Comparison of ENCODE assay signal across 7 cellular contexts in genomic region chr20:53609501-53610445, GRCh38. TPM values are rescaled to one million over a fixed set of nuclear protein-coding genes. Genes with fewer than 3 reads are reported as not detected.
DNase-seq lines count a peak whose midpoint lies in the region; ATAC-seq and TF ChIP-seq lines count a peak whose summit lies in the region.

No MANE protein-coding gene starts in this region.

- H3K27ac ChIP-seq in colonic mucosa (peak overlapping the region; percentile 55), thymus (ENCODE audit: low read depth) (peak overlapping the region; percentile 87)

- CTCF ChIA-PET in activated B cell treated with CpG ODN at 0.5 μM for 24 hours (lab: Charles Lee), result interaction anchor here (1.1 to 3.3 kb wide), 2 partner anchors 13 to 305 kb away, joined by 4 to 14 read pairs; no protein-coding TSS in a partner anchor

- H3K36me3 ChIP-seq in colonic mucosa, result no peaks in the 10 kb centered on the region
- H3K36me3 ChIP-seq in thymus (ENCODE audit: control insufficient read depth, insufficient read depth), result no peaks in the 10 kb centered on the region

- H3K4me3 Mint-ChIP-seq in activated B cell treated with CpG ODN at 0.5 μM for 24 hours, result peak overlapping the region; percentile 72
- peak overlapping the region; percentile 55 for H3K4me3 Mint-ChIP-seq in nephron progenitor cell

- POLR2A ChIA-PET in activated B cell treated with CpG ODN at 0.5 μM for 24 hours (lab: Charles Lee), result interaction anchor here (0.6 to 4.7 kb wide), 13 partner anchors 8 to 469 kb away, joined by 3 to 43 read pairs (median 4); partner anchors contain the start of gene ZNF217

- peak; percentile 46 for ATAC-seq in GM21367 (IDR thresholded peaks at IDR 0.05; ENCODE audit: unreplicated experiment)
- peak; percentile 51 for ATAC-seq in activated B cell treated with CpG ODN at 0.5 μM for 24 hours (ENCODE audit: low read depth)

- no peak for TF ChIP-seq CTCF in activated B cell treated with CpG ODN at 0.5 μM for 24 hours (IDR thresholded peaks at IDR 0.05)
- no peak for TF ChIP-seq CTCF in colonic mucosa (IDR thresholded peaks at IDR 0.05)
- no peak for TF ChIP-seq CTCF in nephron progenitor cell (IDR thresholded peaks at IDR 0.05)

- H3K27me3 Mint-ChIP-seq in activated B cell treated with CpG ODN at 0.5 μM for 24 hours (no peaks in the 10 kb centered on the region), nephron progenitor cell (ENCODE audit: low read depth, poor library complexity) (peaks cover 3% of the 10 kb centered on the region)

- no peaks in the 10 kb centered on the region for H3K9me3 Mint-ChIP-seq in activated B cell treated with CpG ODN at 0.5 μM for 24 hours
- no peaks in the 10 kb centered on the region for H3K9me3 Mint-ChIP-seq in nephron progenitor cell

- H3K9ac ChIP-seq in colonic mucosa (ENCODE audit: low read depth in 2 of 2, low read length in 2 of 2), result peak overlapping the region in 1 of 2 donors; percentile 57

- no peak overlapping the region for H3K4me3 ChIP-seq in colonic mucosa
- peak overlapping the region; percentile 69 for H3K4me3 ChIP-seq in thymus (ENCODE audit: low read length)

- H3K4me1 ChIP-seq in colonic mucosa (no peaks in the 10 kb centered on the region), thymus (ENCODE audit: control insufficient read depth, insufficient read depth, low read length) (peaks cover 6% of the 10 kb centered on the region)

- intact Hi-C loops in activated B cell treated with CpG ODN at 0.5 μM for 24 hours (cut with micrococcal nuclease), result loop anchor here (2.0 kb wide), 1 partner anchor 15 kb away; no protein-coding TSS in a partner anchor
- intact Hi-C loops in colonic mucosa (cut with DNase I), result no loop called here

- no peaks in the 10 kb centered on the region for H3K9me3 ChIP-seq in colonic mucosa
- no peaks in the 10 kb centered on the region for H3K9me3 ChIP-seq in thymus (ENCODE audit: control insufficient read depth)

- DNase-seq in NCI-H1105 (lab: John Stamatoyannopoulos, UW) (peak; percentile 47), activated B cell treated with CpG ODN at 0.5 μM for 24 hours (no peak), colonic mucosa (peak; percentile 74), nephron progenitor cell (peak; percentile 40), iPS-NIHi11 (ENCODE audit: low spot score) (no peak)

- H3K27me3 ChIP-seq in colonic mucosa (no peaks in the 10 kb centered on the region), thymus (ENCODE audit: control insufficient read depth, insufficient read depth) (no peaks in the 10 kb centered on the region)

- H3K36me3 Mint-ChIP-seq in activated B cell treated with CpG ODN at 0.5 μM for 24 hours (ENCODE audit: low read depth) (no peaks in the 10 kb centered on the region), nephron progenitor cell (ENCODE audit: low read depth) (no peaks in the 10 kb centered on the region)

- H3K4me1 Mint-ChIP-seq in activated B cell treated with CpG ODN at 0.5 μM for 24 hours (peaks cover 31% of the 10 kb centered on the region), nephron progenitor cell (peaks cover 22% of the 10 kb centered on the region)

- 28% methylated on average over 15 of the region's 15 CpGs for WGBS in thymus

- H3K27ac Mint-ChIP-seq in activated B cell treated with CpG ODN at 0.5 μM for 24 hours, result peak overlapping the region; percentile 89
- H3K27ac Mint-ChIP-seq in nephron progenitor cell, result peak overlapping the region; percentile 68

RNA-seq across cellular contexts. Expression of gene ZNF217, which starts 16.1 kb away (rescaled TPM):
- total RNA-seq in activated B cell treated with CpG ODN at 0.5 μM for 24 hours (70.0 and 80.3 TPM in 2 replicates), colonic mucosa (10 to 100 TPM; 45.7 to 73.0 TPM)
- polyA plus RNA-seq in thymus, result 26.5 TPM

Comparison
In these comparisons a context has a peak if more than half of its experiments do, and no peak if none do; other contexts are left out.
1. DNase-seq: peak in NCI-H1105 (single experiment), colonic mucosa (single experiment) and nephron progenitor cell (single experiment); none in activated B cell treated with CpG ODN at 0.5 μM for 24 hours (single experiment) and iPS-NIHi11 (single experiment).